In genomic region chr9:137366891-137367381, GRCh38 we compare ENCODE assay signal across 21 cellular contexts. TPM values are rescaled to one million over a fixed set of nuclear protein-coding genes. Genes with fewer than 3 reads are reported as not detected.
DNase-seq lines count a peak whose midpoint lies in the region; ATAC-seq, FAIRE-seq and TF ChIP-seq lines count a peak whose summit lies in the region.
"Had no signal": no experiment of that assay in that cellular context is flagged by ENCODE, and none has a peak within 500 bp of the region (broad histone marks: within the 10 kb centered on the region; RNA-seq: fewer than 3 reads in every experiment).

No MANE protein-coding gene starts in this region.

- no peak overlapping the region for H3K4me3 Mint-ChIP-seq in WTC11
- H3K4me3 Mint-ChIP-seq: CD8-positive, alpha-beta memory T cell had no signal

- no peak overlapping the region for H3K27ac Mint-ChIP-seq in WTC11

- POLR2A ChIA-PET in WTC11 (lab: Charles Lee), result no interaction called here

- peaks cover 7% of the 10 kb centered on the region; the same call in 1 of the 2 replicates for H3K27me3 Mint-ChIP-seq in WTC11 (ENCODE audit: low read depth)

- CTCF ChIA-PET in WTC11 (lab: Charles Lee), result interaction anchor here (0.6 kb wide), 1 partner anchor 71 kb away, joined by 4 read pairs; no protein-coding TSS in a partner anchor

- TF ChIP-seq CTCF in WTC11 (IDR thresholded peaks at IDR 0.05) (no peak), kidney (IDR thresholded peaks at IDR 0.05; ENCODE audit: borderline replicate concordance, extremely low read depth, insufficient read depth) (no peak), vagina (IDR thresholded peaks at IDR 0.05) (no peak)

- H3K36me3 ChIP-seq in BLaER1, result no peaks in the 10 kb centered on the region; the same call in 1 of the 2 replicates
- peaks cover 0 to 3% of the 10 kb centered on the region in 2 donors for H3K36me3 ChIP-seq in kidney (ENCODE audit: control insufficient read depth in 1 of 2, insufficient read depth in 2 of 2, low read length in 2 of 2)
- H3K36me3 ChIP-seq in vagina, result no peaks in the 10 kb centered on the region

- H3K9ac ChIP-seq in BLaER1, result no peak overlapping the region
- H3K9ac ChIP-seq in kidney (ENCODE audit: low read length in 2 of 2), result no peak overlapping the region
- H3K9ac ChIP-seq: KMS-11 had no signal

- H3K9me3 ChIP-seq in BLaER1 (peaks cover 13% of the 10 kb centered on the region), kidney (ENCODE audit: control insufficient read depth in 1 of 2, low read length in 2 of 2) (no peaks in the 10 kb centered on the region), vagina (no peaks in the 10 kb centered on the region)

- intact Hi-C loops in kidney (cut with DNase I), result no loop called here
- intact Hi-C loops in sciatic nerve (cut with DNase I), result no loop called here
- intact Hi-C loops in vagina (cut with DNase I), result no loop called here

- no peak for TF ChIP-seq POLR2A in vagina (IDR thresholded peaks at IDR 0.05)

- DNase-seq in WTC11 (ENCODE audit: low spot score), result peak; percentile 9
- peak; percentile 64 for DNase-seq in kidney
- DNase-seq in sciatic nerve (ENCODE audit: low spot score), result peak; percentile 50
- no peak for DNase-seq in vagina (ENCODE audit: extremely low spot score in 2 of 2)
- DNase-seq: C1 segment of cervical spinal cord; CD8-positive, alpha-beta memory T cell; DMS79; H7; NCI-H1417; NCI-H187; NCI-H2227 treated with DMSO at 0.1 percent for 48 hours; NCI-H82 had no signal

- H3K4me3 ChIP-seq in BLaER1 (no peak overlapping the region), kidney (ENCODE audit: low read length in 2 of 2) (no peak overlapping the region), vagina (no peak overlapping the region)
- H3K4me3 ChIP-seq: A549 had no signal

- H4K20me1 ChIP-seq in BLaER1, result no peaks in the 10 kb centered on the region

- H3K36me3 Mint-ChIP-seq in WTC11, result peaks cover 11% of the 10 kb centered on the region

- FAIRE-seq in kidney (lab: Jason Lieb, UNC), result no peak
- FAIRE-seq: A549, D721Med, GM12892, GM18507 had no signal

- peak overlapping the region; percentile 49; the same call in 1 of the 2 replicates for H3K27ac ChIP-seq in BLaER1
- H3K27ac ChIP-seq in kidney (ENCODE audit: low read depth in 2 of 2, low read length in 2 of 2), result no peak overlapping the region
- H3K27ac ChIP-seq in vagina, result no peak overlapping the region
- H3K27ac ChIP-seq: A549, KMS-11 had no signal

- ATAC-seq in WTC11 (no peak), sciatic nerve (no peak), GM21381 (IDR thresholded peaks at IDR 0.05; ENCODE audit: unreplicated experiment) (no peak), GM21619 (IDR thresholded peaks at IDR 0.05; ENCODE audit: unreplicated experiment) (no peak)
- ATAC-seq: A549 had no signal

- H3K27me3 ChIP-seq in BLaER1 (no peaks in the 10 kb centered on the region), vagina (no peaks in the 10 kb centered on the region)

- H3K4me2 ChIP-seq in BLaER1, result peak overlapping the region; percentile 58
- H3K4me2 ChIP-seq: A549, KMS-11 had no signal

- H3K4me1 ChIP-seq in BLaER1 (peaks cover 26% of the 10 kb centered on the region), kidney (ENCODE audit: control insufficient read depth in 1 of 2, insufficient read depth in 1 of 2, low read depth in 1 of 2, low read length in 2 of 2) (no peaks in the 10 kb centered on the region), vagina (no peaks in the 10 kb centered on the region)
- H3K4me1 ChIP-seq: A549 had no signal

- H3K4me1 Mint-ChIP-seq in WTC11, result no peaks in the 10 kb centered on the region
- H3K4me1 Mint-ChIP-seq: CD8-positive, alpha-beta memory T cell had no signal

- H3K9me3 Mint-ChIP-seq in WTC11, result peaks cover 22% of the 10 kb centered on the region

TF ChIP-seq in WTC11, 78 proteins besides CTCF, POLR2A, EP300 and RAD21 (continues in another document):
- TF ChIP-seq ETV6 (CRISPR knock-in tag; IDR thresholded peaks at IDR 0.05) (no peak), CREB1 (CRISPR knock-in tag; IDR thresholded peaks at IDR 0.05) (no peak), MLX (CRISPR knock-in tag; IDR thresholded peaks at IDR 0.05) (no peak), OVOL2 (CRISPR knock-in tag; IDR thresholded peaks at IDR 0.05; ENCODE audit: borderline replicate concordance) (no peak), HMGXB4 (CRISPR knock-in tag; IDR thresholded peaks at IDR 0.05) (no peak), SMAD4 (CRISPR knock-in tag; IDR thresholded peaks at IDR 0.05) (no peak), NR2C2 (CRISPR knock-in tag; IDR thresholded peaks at IDR 0.05) (no peak), TP53 (CRISPR knock-in tag; IDR thresholded peaks at IDR 0.05) (no peak), ATF2 (CRISPR knock-in tag; IDR thresholded peaks at IDR 0.05; ENCODE audit: borderline replicate concordance, low read depth) (no peak), CREM (CRISPR knock-in tag; IDR thresholded peaks at IDR 0.05) (no peak), IRF2 (CRISPR knock-in tag; IDR thresholded peaks at IDR 0.05; ENCODE audit: borderline replicate concordance, low read depth) (no peak), EMX1 (CRISPR knock-in tag; IDR thresholded peaks at IDR 0.05) (no peak), AFF4 (CRISPR knock-in tag; IDR thresholded peaks at IDR 0.05; ENCODE audit: borderline replicate concordance) (no peak), JAZF1 (CRISPR knock-in tag; IDR thresholded peaks at IDR 0.05) (no peak)

RNA-seq across cellular contexts. Expression of gene EXD3, which starts 56.0 kb away (rescaled TPM):
- total RNA-seq in WTC11 (2021) (20.4 to 23.1 TPM (median 21.2 TPM) in 3 replicates), kidney (44.5 TPM), sciatic nerve (48.1 TPM), vagina (35.6 TPM)
- 18.9 TPM for polyA plus RNA-seq in kidney (ENCODE audit: insufficient read depth, low read depth, low replicate concordance)

RNA-seq across cellular contexts. Expression of gene NOXA1, which starts 56.3 kb away (rescaled TPM):
- total RNA-seq in WTC11 (2021) (2.9 to 5.9 TPM (median 4.8 TPM) in 3 replicates), kidney (21.8 TPM), sciatic nerve (7.4 TPM), vagina (2.9 TPM)
- polyA plus RNA-seq in kidney (ENCODE audit: insufficient read depth, low read depth, low replicate concordance), result 19.1 TPM
- total RNA-seq: RPMI7951 had no signal

Comparison
In these comparisons a context has a peak if more than half of its experiments do, and no peak if none do; other contexts are left out.
1. DNase-seq: peak in WTC11 (single experiment), kidney (single experiment) and sciatic nerve (single experiment); none in vagina (0 of 2).